16 cellular contexts compared by ENCODE assay signal in genomic region chr1:102836991-102837390, GRCh38.
A peak's percentile ranks its signal among the peaks of the same experiment; 100 is the strongest.
DNase-seq lines count a peak whose midpoint lies in the region; ATAC-seq and TF ChIP-seq lines count a peak whose summit lies in the region.
"Had no signal": no experiment of that assay in that cellular context is flagged by ENCODE, and none has a peak within 500 bp of the region (broad histone marks: within the 10 kb centered on the region; RNA-seq: fewer than 3 reads in every experiment).

No MANE protein-coding gene starts in this region.

- H3K4me1 ChIP-seq in trophoblast cell (ENCODE audit: control insufficient read depth in 1 of 2, insufficient read depth in 2 of 2, low read length in 2 of 2): peaks cover 10 to 14% of the 10 kb centered on the region in 2 experiments
- H3K4me1 ChIP-seq in psoas muscle: no peaks in the 10 kb centered on the region
- H3K4me1 ChIP-seq in heart right ventricle: no peaks in the 10 kb centered on the region
- H3K4me1 ChIP-seq: BE2C had no signal

- peak overlapping the region; percentile 92 for H3K27ac Mint-ChIP-seq in HFFc6
- H3K27ac Mint-ChIP-seq: CD4-positive, CD25-positive, alpha-beta regulatory T cell; H9 had no signal

- H3K4ac ChIP-seq in trophoblast cell (ENCODE audit: low read depth, low read length): peak overlapping the region; percentile 67

- H3K4me3 Mint-ChIP-seq in HFFc6: no peak overlapping the region
- H3K4me3 Mint-ChIP-seq: CD4-positive, CD25-positive, alpha-beta regulatory T cell; H9 had no signal

- H3K23ac ChIP-seq in trophoblast cell (ENCODE audit: low read length): no peak overlapping the region

- peak overlapping the region; percentile 49 for H3K14ac ChIP-seq in trophoblast cell (ENCODE audit: low read length)

- ATAC-seq in HG03039 (IDR thresholded peaks at IDR 0.05; ENCODE audit: unreplicated experiment) (no peak), psoas muscle (no peak), heart right ventricle (no peak)
- ATAC-seq: GM12878 had no signal

- TF ChIP-seq CTCF in HFFc6 (IDR thresholded peaks at IDR 0.05) (no peak), epithelial cell of esophagus (IDR thresholded peaks at IDR 0.05; ENCODE audit: insufficient read depth, low read depth, low read length, missing control alignments) (no peak), psoas muscle (IDR thresholded peaks at IDR 0.05) (no peak), heart right ventricle (IDR thresholded peaks at IDR 0.05) (no peak)

- H3K36me3 ChIP-seq in trophoblast cell (ENCODE audit: control insufficient read depth in 1 of 2, insufficient read depth in 2 of 2, low read length in 2 of 2) (peaks cover 5 to 18% of the 10 kb centered on the region in 2 experiments), psoas muscle (ENCODE audit: insufficient read depth in 1 of 2, low read depth in 1 of 2) (no peaks in the 10 kb centered on the region), heart right ventricle (no peaks in the 10 kb centered on the region)
- H3K36me3 ChIP-seq: BE2C had no signal

- H3K27me3 ChIP-seq in trophoblast cell (ENCODE audit: insufficient read depth, low read length): no peaks in the 10 kb centered on the region
- no peaks in the 10 kb centered on the region for H3K27me3 ChIP-seq in psoas muscle (ENCODE audit: insufficient read depth in 3 of 3, low read length in 2 of 3)
- H3K27me3 ChIP-seq in heart right ventricle: no peaks in the 10 kb centered on the region
- H3K27me3 ChIP-seq: BE2C had no signal

- no peak overlapping the region for H3K9ac ChIP-seq in trophoblast cell (ENCODE audit: low read length)

- intact Hi-C loops in psoas muscle (cut with DNase I) (no loop called here), heart right ventricle (cut with DNase I) (no loop called here)

- H3K36me3 Mint-ChIP-seq in HFFc6 (ENCODE audit: low read depth): no peaks in the 10 kb centered on the region
- H3K36me3 Mint-ChIP-seq: CD4-positive, CD25-positive, alpha-beta regulatory T cell had no signal

- H3K27me3 Mint-ChIP-seq in HFFc6 (ENCODE audit: insufficient read depth): no peaks in the 10 kb centered on the region
- H3K27me3 Mint-ChIP-seq: CD4-positive, CD25-positive, alpha-beta regulatory T cell had no signal

- DNase-seq in HFFc6 (no peak), epithelial cell of esophagus (ENCODE audit: low read depth) (peak; percentile 25), trophoblast cell (peak; percentile 53 to 92), psoas muscle (no peak), heart right ventricle (no peak)
- DNase-seq: ACHN; BE2C; C1 segment of cervical spinal cord; Calu3; CD4-positive, CD25-positive, alpha-beta regulatory T cell; DMS79 treated with DMSO at 0.1 percent for 48 hours; GF-D8; H9 had no signal

- peak overlapping the region; percentile 98 for H2BK5ac ChIP-seq in trophoblast cell (ENCODE audit: low read depth, low read length, poor library complexity)

- peaks cover 33% of the 10 kb centered on the region for H3K79me1 ChIP-seq in trophoblast cell (ENCODE audit: low read length)

- peak overlapping the region; percentile 89 for H3K27ac ChIP-seq in trophoblast cell (ENCODE audit: low read depth, low read length)
- no peak overlapping the region for H3K27ac ChIP-seq in psoas muscle
- H3K27ac ChIP-seq in heart right ventricle: no peak overlapping the region
- H3K27ac ChIP-seq: HL-60 had no signal

- peak overlapping the region; percentile 70 for H4K8ac ChIP-seq in trophoblast cell (ENCODE audit: low read depth, low read length)

- peaks cover 8% of the 10 kb centered on the region for H3K79me2 ChIP-seq in trophoblast cell (ENCODE audit: control insufficient read depth, insufficient read depth, low read length, poor library complexity)

- H3K4me1 Mint-ChIP-seq in HFFc6 (ENCODE audit: low read depth): peaks cover 78% of the 10 kb centered on the region
- H3K4me1 Mint-ChIP-seq: CD4-positive, CD25-positive, alpha-beta regulatory T cell had no signal

- H2AK5ac ChIP-seq in trophoblast cell (ENCODE audit: low read length): no peak overlapping the region

- H3K9me3 Mint-ChIP-seq in HFFc6: no peaks in the 10 kb centered on the region

- H3K18ac ChIP-seq in trophoblast cell (ENCODE audit: low read length): no peak overlapping the region

- H3K9me3 ChIP-seq in trophoblast cell (ENCODE audit: insufficient read depth, low read depth, low read length) (peaks cover 6% of the 10 kb centered on the region), psoas muscle (no peaks in the 10 kb centered on the region), heart right ventricle (peaks cover 0 to 26% (median 0%) of the 10 kb centered on the region in 11 donors)
- H3K9me3 ChIP-seq: BE2C had no signal

- no peak overlapping the region for H2BK12ac ChIP-seq in trophoblast cell (ENCODE audit: low read length)

- WGBS in trophoblast cell (ENCODE audit: extremely low coverage, insufficient coverage, insufficient read length): no CpG with 5 or more reads among the region's 2 CpGs
- WGBS in psoas muscle, 3 donors: 39 to 61% (median 44%) methylated on average over 2 of the region's 2 CpGs
- WGBS in heart right ventricle, 2 donors: 75 to 76% methylated on average over 2 of the region's 2 CpGs

- H4K91ac ChIP-seq in trophoblast cell (ENCODE audit: low read depth, low read length): peak overlapping the region; percentile 70

- no peak overlapping the region for H2AFZ ChIP-seq in trophoblast cell (ENCODE audit: insufficient read depth, low read length, poor library complexity)

- no peak overlapping the region for H3K4me2 ChIP-seq in trophoblast cell (ENCODE audit: low read length)

- H2BK120ac ChIP-seq in trophoblast cell (ENCODE audit: insufficient read depth, low read length, poor library complexity): peak overlapping the region; percentile 90

- no peak overlapping the region for H4K12ac ChIP-seq in trophoblast cell (ENCODE audit: low read depth, low read length)

- no peak overlapping the region for H3K4me3 ChIP-seq in epithelial cell of esophagus (ENCODE audit: low read length)
- no peak overlapping the region for H3K4me3 ChIP-seq in trophoblast cell (ENCODE audit: low read depth, low read length)
- no peak overlapping the region for H3K4me3 ChIP-seq in psoas muscle
- no peak overlapping the region for H3K4me3 ChIP-seq in heart right ventricle
- H3K4me3 ChIP-seq: GM12878 had no signal

Comparison
In these comparisons a context has a peak if more than half of its experiments do, and no peak if none do; other contexts are left out.
1. DNase-seq: peak in epithelial cell of esophagus (single experiment) and trophoblast cell (2 of 2); none in HFFc6 (single experiment), psoas muscle (0 of 2) and heart right ventricle (0 of 2).